Comparison of ENCODE assay signal across 8 cellular contexts in genomic region chr1:8025061-8025670, GRCh38. TPM values are rescaled to one million over a fixed set of nuclear protein-coding genes. Genes with fewer than 3 reads are reported as not detected.
DNase-seq lines count a peak whose midpoint lies in the region; TF ChIP-seq lines count a peak whose summit lies in the region.

No MANE protein-coding gene starts in this region.

- H3K9me3 Mint-ChIP-seq in activated naive CD4-positive, alpha-beta T cell treated with anti-CD3 and anti-CD28 coated beads, Interleukin-2, amount 50 U/mL, for 24 hours: no peaks in the 10 kb centered on the region

- peak overlapping the region; percentile 85 to 94 for H3K4me3 ChIP-seq in ascending aorta

- intact Hi-C loops in ascending aorta (cut with DNase I): loop anchor here (5.0 kb wide), 2 partner anchors 37 to 112 kb away; no protein-coding TSS in a partner anchor

- H3K36me3 Mint-ChIP-seq in activated naive CD4-positive, alpha-beta T cell treated with anti-CD3 and anti-CD28 coated beads, Interleukin-2, amount 50 U/mL, for 24 hours: no peaks in the 10 kb centered on the region

- peaks cover 8% of the 10 kb centered on the region for H3K27me3 Mint-ChIP-seq in activated naive CD4-positive, alpha-beta T cell treated with anti-CD3 and anti-CD28 coated beads, Interleukin-2, amount 50 U/mL, for 24 hours

- H3K4me1 Mint-ChIP-seq in activated naive CD4-positive, alpha-beta T cell treated with anti-CD3 and anti-CD28 coated beads, Interleukin-2, amount 50 U/mL, for 24 hours: peaks cover 11% of the 10 kb centered on the region

- no peak for DNase-seq in activated naive CD4-positive, alpha-beta T cell treated with anti-CD3 and anti-CD28 coated beads, Interleukin-2, amount 50 U/mL, for 16 hours
- DNase-seq in ascending aorta (ENCODE audit: low spot score in 2 of 2) (no peak), kidney tubule cell (ENCODE audit: low spot score) (peak; percentile 53), middle frontal gyrus (ENCODE audit: extremely low spot score, low spot score) (no peak)
- DNase-seq in stimulated activated CD8-positive, alpha-beta memory T cell treated with anti-CD3 and anti-CD28 coated beads, Interleukin-4, amount 100 ng/mL, for 48 hours: no peak
- no peak for DNase-seq in activated CD8-positive, alpha-beta memory T cell treated with anti-CD3 and anti-CD28 coated beads, Interleukin-2, amount 50 U/mL, for 48 hours

- no peaks in the 10 kb centered on the region for H3K27me3 ChIP-seq in ascending aorta

- no peaks in the 10 kb centered on the region for H3K9me3 ChIP-seq in ascending aorta

- no peak for TF ChIP-seq CTCF in ascending aorta (IDR thresholded peaks at IDR 0.05)

- H3K36me3 ChIP-seq in ascending aorta: no peaks in the 10 kb centered on the region

- peak overlapping the region; percentile 60 for H3K27ac Mint-ChIP-seq in activated naive CD4-positive, alpha-beta T cell treated with anti-CD3 and anti-CD28 coated beads, Interleukin-2, amount 50 U/mL, for 24 hours

- peaks cover 0 to 39% of the 10 kb centered on the region in 2 donors for H3K4me1 ChIP-seq in ascending aorta

- H3K27ac ChIP-seq in ascending aorta (peak overlapping the region; percentile 98 to 99), temporal lobe (ENCODE audit: low read depth, low read length) (peak overlapping the region; percentile 44)

- peak overlapping the region; percentile 89 for H3K4me3 Mint-ChIP-seq in activated naive CD4-positive, alpha-beta T cell treated with anti-CD3 and anti-CD28 coated beads, Interleukin-2, amount 50 U/mL, for 24 hours

RNA-seq across cellular contexts. Expression of gene ERRFI1, which starts 0.9 kb away (rescaled TPM):
- total RNA-seq in ascending aorta (59.7 TPM), temporal lobe (10.3 TPM)
